Comparison of ENCODE assay signal across 30 cellular contexts in genomic region chr7:115013887-115014286, GRCh38.
DNase-seq lines count a peak whose midpoint lies in the region; ATAC-seq and TF ChIP-seq lines count a peak whose summit lies in the region.
"Had no signal": no experiment of that assay in that cellular context is flagged by ENCODE, and none has a peak within 500 bp of the region (broad histone marks: within the 10 kb centered on the region; RNA-seq: fewer than 3 reads in every experiment).

No MANE protein-coding gene starts in this region.

- H3K56ac ChIP-seq in IMR-90 (ENCODE audit: extremely low read depth, insufficient read depth, low read length) = no peak overlapping the region

- H3K9me3 Mint-ChIP-seq in activated naive CD8-positive, alpha-beta T cell (ENCODE audit: low read depth) = no peaks in the 10 kb centered on the region
- H3K9me3 Mint-ChIP-seq in activated naive CD8-positive, alpha-beta T cell treated with anti-CD3 and anti-CD28 coated beads for 36 hours = no peaks in the 10 kb centered on the region
- H3K9me3 Mint-ChIP-seq: neural progenitor cell, type B pancreatic cell had no signal

- H2BK15ac ChIP-seq in IMR-90 (ENCODE audit: low read depth, low read length) = 0 out of 3 replicates have a peak overlapping the region, but pooled peaks have one; percentile 73

- H3K27me3 ChIP-seq in IMR-90 (ENCODE audit: control insufficient read depth, insufficient read depth, low read length) (no peaks in the 10 kb centered on the region), subcutaneous abdominal adipose tissue (ENCODE audit: control insufficient read depth in 5 of 5, insufficient read depth in 4 of 5, low read length in 5 of 5) (no peaks in the 10 kb centered on the region)
- H3K27me3 ChIP-seq: adrenal gland; BLaER1 treated with 17β-estradiol and CSF1 and Interleukin-3, amounts not matched to agents 10 nM and 100 nM; body of pancreas; heart left ventricle; neural progenitor cell had no signal

- dilution Hi-C loops in IMR-90 (cut with HindIII; ENCODE audit: low sequenced_read_pairs, unreplicated experiment) = no loop called here

- peak overlapping the region; percentile 64 for H2AK5ac ChIP-seq in IMR-90 (ENCODE audit: low read depth, low read length)

- peak overlapping the region; percentile 71 for H2BK120ac ChIP-seq in IMR-90 (ENCODE audit: low read depth, low read length)

- H3K4me3 ChIP-seq in IMR-90 (ENCODE audit: insufficient read depth, low read depth, low read length) = no peak overlapping the region
- H3K4me3 ChIP-seq in choroid plexus epithelial cell (ENCODE audit: low read depth, low read length) = no peak overlapping the region
- H3K4me3 ChIP-seq in subcutaneous abdominal adipose tissue (ENCODE audit: low read depth in 1 of 5, low read length in 5 of 5) = no peak overlapping the region
- H3K4me3 ChIP-seq: adrenal gland; BLaER1 treated with 17β-estradiol and CSF1 and Interleukin-3, amounts not matched to agents 10 nM and 100 nM; body of pancreas; GM12878; heart left ventricle; K562; neural progenitor cell had no signal

- peaks cover 8% of the 10 kb centered on the region; the same call in 1 of the 2 replicates for H3K9me1 ChIP-seq in IMR-90 (ENCODE audit: insufficient read depth, low read length)

- H3K4ac ChIP-seq in IMR-90 (ENCODE audit: low read depth, low read length) = peak overlapping the region; percentile 70

- H2AFZ ChIP-seq in IMR-90 (replicated peaks; ENCODE audit: low read length, poor library complexity) = no peak overlapping the region
- H2AFZ ChIP-seq: neural progenitor cell had no signal

- peaks cover 25% of the 10 kb centered on the region for H3K36me3 Mint-ChIP-seq in activated naive CD8-positive, alpha-beta T cell
- peaks cover 32% of the 10 kb centered on the region for H3K36me3 Mint-ChIP-seq in activated naive CD8-positive, alpha-beta T cell treated with anti-CD3 and anti-CD28 coated beads for 36 hours

- H4K5ac ChIP-seq in IMR-90 (ENCODE audit: low read depth, low read length) = peak overlapping the region; percentile 68; the same call in 1 of the 2 replicates

- TF ChIP-seq POLR2A in IMR-90 (IDR thresholded peaks at IDR 0.05; ENCODE audit: low read depth, low read length) = no peak

- H3K9ac ChIP-seq in IMR-90 (ENCODE audit: low read depth, low read length) = no peak overlapping the region
- no peak overlapping the region for H3K9ac ChIP-seq in subcutaneous abdominal adipose tissue (ENCODE audit: low read length in 5 of 5)
- H3K9ac ChIP-seq: BLaER1 treated with 17β-estradiol and CSF1 and Interleukin-3, amounts not matched to agents 10 nM and 100 nM; neural progenitor cell had no signal

- no peak overlapping the region for H3K23ac ChIP-seq in IMR-90 (ENCODE audit: low read depth, low read length)

- no peak for ATAC-seq in IMR-90 (ENCODE audit: low read depth)
- ATAC-seq: activated CD4-positive, alpha-beta T cell treated with anti-CD3 and anti-CD28 coated beads for 36 hours; body of pancreas; GM12878; HCT116; heart left ventricle; K562; right cardiac atrium had no signal

- CTCF ChIA-PET in IMR-90 (lab: Yijun Ruan, JAX) = no interaction called here

- peak overlapping the region; percentile 87; the same call in 1 of the 2 replicates for H3K18ac ChIP-seq in IMR-90 (ENCODE audit: low read depth, low read length)

- no CpG with 5 or more reads among the region's 3 CpGs for WGBS in IMR-90 (ENCODE audit: extremely low coverage in 2 of 2, insufficient read length in 1 of 2), 2 experiments

- H3K36me3 ChIP-seq in IMR-90 (ENCODE audit: control insufficient read depth, insufficient read depth, low read length) (peaks cover 3% of the 10 kb centered on the region), subcutaneous abdominal adipose tissue (ENCODE audit: control insufficient read depth in 5 of 5, insufficient read depth in 5 of 5, low read length in 5 of 5) (peaks cover 8 to 15% (median 14%) of the 10 kb centered on the region in 5 donors)
- H3K36me3 ChIP-seq: adrenal gland; BLaER1 treated with 17β-estradiol and CSF1 and Interleukin-3, amounts not matched to agents 10 nM and 100 nM; neural progenitor cell had no signal

- H3K4me1 ChIP-seq in IMR-90 (ENCODE audit: control insufficient read depth, insufficient read depth, low read length) (peaks cover 5% of the 10 kb centered on the region), subcutaneous abdominal adipose tissue (ENCODE audit: control insufficient read depth in 5 of 5, insufficient read depth in 5 of 5, low read length in 5 of 5) (peaks cover 0 to 25% (median 17%) of the 10 kb centered on the region in 5 donors)

- H2AK9ac ChIP-seq in IMR-90 (replicated peaks; ENCODE audit: low read depth, low read length, poor library complexity) = no peak overlapping the region

- H3K27me3 Mint-ChIP-seq in activated naive CD8-positive, alpha-beta T cell = no peaks in the 10 kb centered on the region
- H3K27me3 Mint-ChIP-seq in activated naive CD8-positive, alpha-beta T cell treated with anti-CD3 and anti-CD28 coated beads for 36 hours = no peaks in the 10 kb centered on the region
- H3K27me3 Mint-ChIP-seq: activated CD4-positive, alpha-beta T cell treated with anti-CD3 and anti-CD28 coated beads for 36 hours; type B pancreatic cell had no signal

- no peak overlapping the region for H3K4me3 Mint-ChIP-seq in activated naive CD8-positive, alpha-beta T cell
- H3K4me3 Mint-ChIP-seq in activated naive CD8-positive, alpha-beta T cell treated with anti-CD3 and anti-CD28 coated beads for 36 hours = no peak overlapping the region
- H3K4me3 Mint-ChIP-seq: activated CD4-positive, alpha-beta T cell treated with anti-CD3 and anti-CD28 coated beads for 36 hours; neural progenitor cell; type B pancreatic cell had no signal

- POLR2A ChIA-PET in IMR-90 (lab: Charles Lee; ENCODE audit: unreplicated experiment) = no interaction called here

- peak overlapping the region; percentile 36 for H2BK5ac ChIP-seq in IMR-90 (ENCODE audit: low read depth, low read length, poor library complexity, severe bottlenecking)

- DNase-seq in activated naive CD8-positive, alpha-beta T cell treated with anti-CD3 and anti-CD28 coated beads for 36 hours = no peak
- no peak for DNase-seq in IMR-90
- DNase-seq in choroid plexus epithelial cell (ENCODE audit: low read depth) = peak; percentile 68
- DNase-seq in SKM-1 treated with dmso at 0.1 percent for 144 hours (lab: John Stamatoyannopoulos, UW; ENCODE audit: unreplicated experiment) = no peak
- DNase-seq in DMS53 (lab: John Stamatoyannopoulos, UW) = no peak
- DNase-seq: activated CD4-positive, alpha-beta T cell treated with anti-CD3 and anti-CD28 coated beads for 36 hours; activated effector memory CD4-positive, alpha-beta T cell treated with Interleukin-2 at 50 U/mL for 16 hours; adrenal gland; body of pancreas; effector CD4-positive, alpha-beta T cell; EL; heart left ventricle; mammary epithelial cell; NCI-H1105 treated with DMSO at 0.1 percent for 48 hours; NCI-H2029 treated with DMSO at 0.1 percent for 48 hours; NCI-H345; NCI-H774; posterior cingulate gyrus; right cardiac atrium; RPMI8226; substantia nigra had no signal

- in situ Hi-C loops in IMR-90 (cut with MboI; ENCODE audit: low sequenced_read_pairs) = no loop called here

- H4K20me1 ChIP-seq in IMR-90 (ENCODE audit: insufficient read depth, low read length) = no peaks in the 10 kb centered on the region
- H4K20me1 ChIP-seq: BLaER1 treated with 17β-estradiol and CSF1 and Interleukin-3, amounts not matched to agents 10 nM and 100 nM had no signal

- H4K8ac ChIP-seq in IMR-90 (ENCODE audit: low read depth in 2 of 2, low read length in 2 of 2) = no peak overlapping the region

- peaks cover 6 to 20% of the 10 kb centered on the region in 2 experiments; a peak in 3 of 4 replicates for H3K79me1 ChIP-seq in IMR-90 (ENCODE audit: low read depth in 1 of 2, low read length in 2 of 2)

- TF ChIP-seq RAD21 in IMR-90 (IDR thresholded peaks at IDR 0.05; ENCODE audit: low read length) = no peak

- H3K4me2 ChIP-seq in IMR-90 (ENCODE audit: low read depth, low read length) = no peak overlapping the region
- H3K4me2 ChIP-seq: BLaER1 treated with 17β-estradiol and CSF1 and Interleukin-3, amounts not matched to agents 10 nM and 100 nM; neural progenitor cell had no signal

- H3K27ac ChIP-seq in IMR-90 (ENCODE audit: insufficient read depth, low read length) (no peak overlapping the region), subcutaneous abdominal adipose tissue (ENCODE audit: low read depth, low read length) (peak overlapping the region; percentile 45)
- H3K27ac ChIP-seq: adrenal gland; BLaER1 treated with 17β-estradiol and CSF1 and Interleukin-3, amounts not matched to agents 10 nM and 100 nM; body of pancreas; epithelial cell of prostate; heart left ventricle; neural progenitor cell had no signal

- BruUV-seq in IMR-90 (replicated peaks; lab: Mats Ljungman, UMichigan) = no TSS peak

- H3K9me3 ChIP-seq in IMR-90 (ENCODE audit: control insufficient read depth, insufficient read depth, low read length) (no peaks in the 10 kb centered on the region), subcutaneous abdominal adipose tissue (ENCODE audit: control insufficient read depth in 5 of 5, low read length in 5 of 5) (no peaks in the 10 kb centered on the region)
- H3K9me3 ChIP-seq: adrenal gland; BLaER1 treated with 17β-estradiol and CSF1 and Interleukin-3, amounts not matched to agents 10 nM and 100 nM; body of pancreas; heart left ventricle had no signal

- H3K14ac ChIP-seq in IMR-90 (replicated peaks; ENCODE audit: low read depth, low read length) = no peak overlapping the region; the same call in 1 of the 2 replicates

- peak overlapping the region; percentile 72 for H3K27ac Mint-ChIP-seq in activated naive CD8-positive, alpha-beta T cell
- no peak overlapping the region for H3K27ac Mint-ChIP-seq in activated naive CD8-positive, alpha-beta T cell treated with anti-CD3 and anti-CD28 coated beads for 36 hours
- H3K27ac Mint-ChIP-seq: activated CD4-positive, alpha-beta T cell treated with anti-CD3 and anti-CD28 coated beads for 36 hours; neural progenitor cell; type B pancreatic cell had no signal

- H4K91ac ChIP-seq in IMR-90 (ENCODE audit: insufficient read depth, low read depth, low read length) = peak overlapping the region; percentile 23; the same call in 1 of the 2 replicates

- intact Hi-C loops in IMR-90 (cut with micrococcal nuclease) = no loop called here

- no peak for TF ChIP-seq CTCF in IMR-90 (conservative IDR thresholded peaks at IDR 0.05; ENCODE audit: low read depth, low read length)
- no peak for TF ChIP-seq CTCF in choroid plexus epithelial cell (conservative IDR thresholded peaks at IDR 0.05; ENCODE audit: low read depth, low read length)

- H2BK20ac ChIP-seq in IMR-90 (ENCODE audit: low read depth, low read length) = peak overlapping the region; percentile 67

- peaks cover 60% of the 10 kb centered on the region for H3K4me1 Mint-ChIP-seq in activated naive CD8-positive, alpha-beta T cell (ENCODE audit: low read depth)
- peaks cover 18% of the 10 kb centered on the region for H3K4me1 Mint-ChIP-seq in activated naive CD8-positive, alpha-beta T cell treated with anti-CD3 and anti-CD28 coated beads for 36 hours

TF ChIP-seq in IMR-90, 13 proteins besides CTCF, POLR2A, EP300 and RAD21 (continues in another document):
- TF ChIP-seq MAZ (IDR thresholded peaks at IDR 0.05; ENCODE audit: borderline replicate concordance, low read depth, low read length) = no peak
- TF ChIP-seq NFE2L2 (IDR thresholded peaks at IDR 0.05; ENCODE audit: low read depth, low read length) = no peak
- no peak for TF ChIP-seq SMC3 (IDR thresholded peaks at IDR 0.05; ENCODE audit: low read depth, low read length)
- no peak for TF ChIP-seq CHD1 (IDR thresholded peaks at IDR 0.05; ENCODE audit: low read depth, low read length)
